ENCODE assay signal across 7 cellular contexts in the genomic region with DNA sequence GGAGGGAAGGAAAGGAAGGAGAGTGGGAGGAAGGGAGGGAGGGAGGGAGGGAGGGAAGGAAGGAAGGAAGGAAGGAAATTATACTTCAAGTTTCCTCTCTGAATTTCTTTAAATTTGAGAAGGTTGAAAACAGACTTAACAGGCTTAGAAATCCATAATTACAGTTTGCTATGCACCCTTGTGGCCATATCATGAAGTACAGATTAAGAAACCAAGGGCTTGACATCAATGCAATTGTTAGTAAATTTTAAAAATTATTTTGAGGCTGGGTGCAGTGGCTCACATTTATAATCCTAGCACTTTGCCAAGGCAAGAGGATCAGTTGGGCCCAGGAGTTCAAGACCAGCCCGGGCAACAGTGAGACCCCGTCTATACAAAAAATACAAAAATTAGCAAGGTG. TPM values are rescaled to one million over a fixed set of nuclear protein-coding genes. Genes with fewer than 3 reads are reported as not detected.
DNase-seq lines count a peak whose midpoint lies in the region; ATAC-seq and TF ChIP-seq lines count a peak whose summit lies in the region.

No MANE protein-coding gene starts in this region.

- no peak overlapping the region for H3K4me2 ChIP-seq in Loucy (ENCODE audit: low read depth, low read length, poor library complexity, severe bottlenecking)
- H3K4me2 ChIP-seq in neural cell (ENCODE audit: low read length), result no peak overlapping the region

- H2AFZ ChIP-seq in Loucy (ENCODE audit: low read length), result no peak overlapping the region
- H2AFZ ChIP-seq in neural cell (ENCODE audit: low read depth, low read length), result no peak overlapping the region

- TF ChIP-seq CTCF in Loucy (conservative IDR thresholded peaks at IDR 0.05; ENCODE audit: low read length) (peak; percentile 57), neural cell (IDR thresholded peaks at IDR 0.05; ENCODE audit: poor library complexity, severe bottlenecking) (peak; percentile 58)

- TF ChIP-seq EP300 in neural cell (conservative IDR thresholded peaks at IDR 0.05; ENCODE audit: poor library complexity, severe bottlenecking), result no peak

- no peaks in the 10 kb centered on the region for H3K4me1 ChIP-seq in Loucy (ENCODE audit: insufficient read depth, low read length, poor library complexity, severe bottlenecking)

- peak; percentile 56 for DNase-seq in ELR (ENCODE audit: low read depth)
- peak; percentile 73 for DNase-seq in cerebellar cortex (ENCODE audit: low spot score)
- no peak for DNase-seq in effector CD8-positive, alpha-beta T cell (lab: John Stamatoyannopoulos, UW)
- no peak for DNase-seq in T1000 (lab: John Stamatoyannopoulos, UW)

- no peaks in the 10 kb centered on the region for H3K9me2 ChIP-seq in Loucy (replicated peaks; ENCODE audit: low read depth, low read length)
- no peaks in the 10 kb centered on the region for H3K9me2 ChIP-seq in neural cell (ENCODE audit: insufficient read depth, low read length)

- H3F3A ChIP-seq in Loucy (ENCODE audit: low read depth) (peaks cover 6% of the 10 kb centered on the region; the same call in 1 of the 2 replicates), neural cell (ENCODE audit: insufficient read depth, low read length, poor library complexity, severe bottlenecking) (no peaks in the 10 kb centered on the region)

- H3K27me3 ChIP-seq in Loucy (ENCODE audit: insufficient read depth, low read length, poor library complexity, severe bottlenecking), result no peaks in the 10 kb centered on the region
- H3K27me3 ChIP-seq in neural cell (ENCODE audit: insufficient read depth, low read depth, low read length), result no peaks in the 10 kb centered on the region

- H3K36me3 ChIP-seq in Loucy (ENCODE audit: insufficient read depth, low read length), result peaks cover 58% of the 10 kb centered on the region
- no peaks in the 10 kb centered on the region for H3K36me3 ChIP-seq in neural cell (ENCODE audit: insufficient read depth, low read length)

- peak; percentile 33 for TF ChIP-seq RAD21 in neural cell (conservative IDR thresholded peaks at IDR 0.05)

- no peaks in the 10 kb centered on the region for H3K9me3 ChIP-seq in Loucy (ENCODE audit: insufficient read depth, low read depth, low read length)
- no peaks in the 10 kb centered on the region for H3K9me3 ChIP-seq in neural cell (ENCODE audit: low read length)

- H3K27ac ChIP-seq in neural cell (ENCODE audit: low read length), result no peak overlapping the region

- H4K20me1 ChIP-seq in Loucy (ENCODE audit: insufficient read depth, low read length, poor library complexity, severe bottlenecking) (no peaks in the 10 kb centered on the region), neural cell (ENCODE audit: insufficient read depth) (no peaks in the 10 kb centered on the region)

- H3K4me3 ChIP-seq in Loucy (ENCODE audit: low read length, poor library complexity, severe bottlenecking) (no peak overlapping the region), neural cell (ENCODE audit: low read length) (no peak overlapping the region)

- no peak overlapping the region for H3K9ac ChIP-seq in Loucy (ENCODE audit: low read depth, low read length, poor library complexity, severe bottlenecking)
- H3K9ac ChIP-seq in neural cell (ENCODE audit: low read length), result no peak overlapping the region

- ATAC-seq in HG02798 (IDR thresholded peaks at IDR 0.05; ENCODE audit: poor library complexity, unreplicated experiment), result no peak

- peaks cover 15% of the 10 kb centered on the region for H3K79me2 ChIP-seq in Loucy (ENCODE audit: insufficient read depth, low read length)
- H3K79me2 ChIP-seq in neural cell (replicated peaks; ENCODE audit: insufficient read depth, low read length), result no peaks in the 10 kb centered on the region

TF ChIP-seq in neural cell, 6 proteins besides CTCF, POLR2A, EP300 and RAD21:
- peak; percentile 48 for TF ChIP-seq SMC3 (conservative IDR thresholded peaks at IDR 0.05; ENCODE audit: poor library complexity)
- TF ChIP-seq TAF1 (IDR thresholded peaks at IDR 0.05; ENCODE audit: low read depth), result no peak
- TF ChIP-seq MXI1 (conservative IDR thresholded peaks at IDR 0.05; ENCODE audit: poor library complexity, severe bottlenecking), result no peak
TF ChIP-seq in neural cell: peak in this region for 1.

RNA-seq across cellular contexts. Expression of a gene that starts 14.4 kb away (rescaled TPM):
- polyA plus RNA-seq in neural cell, result 16.6 and 17.9 TPM in 2 replicates
- 11.0 and 17.2 TPM in 2 replicates for polyA minus RNA-seq in neural cell

RNA-seq across cellular contexts. Expression of a gene that starts 36.0 kb away (rescaled TPM):
- 1.1 and 1.5 TPM in 2 replicates for polyA plus RNA-seq in neural cell
- polyA minus RNA-seq in neural cell, result 0.35 TPM in 1 of 2 replicates, not detected in the other

RNA-seq across cellular contexts. Expression of a gene that starts 47.3 kb away (rescaled TPM):
- polyA plus RNA-seq in neural cell, result 164 and 167 TPM in 2 replicates
- polyA minus RNA-seq in neural cell, result 76.2 and 78.0 TPM in 2 replicates

RNA-seq across cellular contexts. Expression of a gene that starts 51.0 kb away (rescaled TPM):
- polyA plus RNA-seq in neural cell, result 2.6 and 17.1 TPM in 2 replicates
- not detected in 2 replicates for polyA minus RNA-seq in neural cell

Comparison
In these comparisons a context has a peak if more than half of its experiments do, and no peak if none do; other contexts are left out.
1. DNase-seq: peak in ELR (single experiment) and cerebellar cortex (single experiment); none in effector CD8-positive, alpha-beta T cell (single experiment) and T1000 (single experiment).